ENCODE assay signal across 33 cellular contexts in the genomic region with DNA sequence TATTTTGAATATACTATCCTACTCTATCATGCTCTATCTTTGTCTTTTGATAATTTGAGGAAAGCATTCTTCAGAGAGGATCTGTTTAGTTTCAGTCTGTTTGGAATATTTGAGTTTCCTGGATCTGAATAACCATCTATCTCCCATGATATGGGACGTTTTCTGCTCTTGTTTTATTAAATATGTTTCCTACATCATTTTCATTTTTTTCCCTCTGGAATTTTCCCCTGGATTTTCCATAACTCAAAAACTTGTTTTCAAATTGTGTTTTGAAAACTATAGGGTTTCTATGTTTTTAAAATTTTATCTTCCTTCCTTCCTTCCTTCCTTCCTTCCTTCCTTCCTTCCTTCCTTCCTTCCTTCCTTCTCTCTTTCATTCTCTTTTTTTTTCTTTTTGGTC.
"Had no signal": no experiment of that assay in that cellular context is flagged by ENCODE, and none has a peak within 500 bp of the region (broad histone marks: within the 10 kb centered on the region; RNA-seq: fewer than 3 reads in every experiment).

No MANE protein-coding gene starts in this region.

- H3K4me3 Mint-ChIP-seq: activated B cell treated with CpG ODN at 0.5 μM for 24 hours; activated CD4-positive, alpha-beta memory T cell treated with anti-CD3 and anti-CD28 coated beads, Interleukin-2, amount 10 ng/mL, durations not matched to agents 7 days and 5 days; activated CD4-positive, alpha-beta T cell treated with anti-CD3 and anti-CD28 coated beads, Interleukin-2, amount 10 ng/mL, durations not matched to agents 24 days and 14 days; activated CD8-positive, alpha-beta memory T cell treated with anti-CD3 and anti-CD28 coated beads, Interleukin-2, amount 10 ng/mL, durations not matched to agents 7 days and 5 days; activated CD8-positive, alpha-beta T cell treated with anti-CD3 and anti-CD28 coated beads, Interleukin-2, amount 10 ng/mL, durations not matched to agents 7 days and 5 days; activated naive CD4-positive, alpha-beta T cell treated with anti-CD3 and anti-CD28 coated beads, Interleukin-2, amount 10 ng/mL, durations not matched to agents 7 days and 5 days; activated naive CD4-positive, alpha-beta T cell treated with anti-CD3 and anti-CD28 coated beads, Interleukin-2, amount 50 U/mL, for 24 hours; activated naive CD8-positive, alpha-beta T cell; activated naive CD8-positive, alpha-beta T cell treated with anti-CD3 and anti-CD28 coated beads, Interleukin-2, amount 10 ng/mL, durations not matched to agents 7 days and 5 days; activated naive CD8-positive, alpha-beta T cell treated with anti-CD3 and anti-CD28 coated beads, Interleukin-2, amount 50 U/mL, for 24 hours; activated T-cell treated with anti-CD3 and anti-CD28 coated beads, Interleukin-2, amount 50 U/mL, for 4 hours; brain; T-helper 1 cell treated with Interleukin-12 subunit alpha and Interleukin-12 subunit beta and Interleukin-4 antibody, amounts not matched to agents 30 μg/mL and 1 μg/mL, for 36 hours; T-helper 2 cell treated with Interferon-gamma antibody and Interleukin-4, amounts not matched to agents 5 μg/mL and 100 μg/mL, for 36 hours had no signal

- H3K9me3 ChIP-seq: ascending aorta had no signal

- H3K4me1 Mint-ChIP-seq: activated CD4-positive, alpha-beta memory T cell treated with anti-CD3 and anti-CD28 coated beads, Interleukin-2, amount 10 ng/mL, durations not matched to agents 7 days and 5 days; activated CD4-positive, alpha-beta T cell treated with anti-CD3 and anti-CD28 coated beads, Interleukin-2, amount 10 ng/mL, durations not matched to agents 24 days and 14 days; brain had no signal

- H3K4me3 ChIP-seq: ascending aorta, cardiac muscle cell had no signal

- H3K9me3 Mint-ChIP-seq: activated B cell treated with CpG ODN at 0.5 μM for 24 hours; activated CD4-positive, alpha-beta memory T cell treated with anti-CD3 and anti-CD28 coated beads, Interleukin-2, amount 10 ng/mL, durations not matched to agents 7 days and 5 days; activated CD4-positive, alpha-beta T cell treated with anti-CD3 and anti-CD28 coated beads, Interleukin-2, amount 10 ng/mL, durations not matched to agents 24 days and 14 days; activated naive CD4-positive, alpha-beta T cell treated with anti-CD3 and anti-CD28 coated beads, Interleukin-2, amount 50 U/mL, for 24 hours; activated naive CD8-positive, alpha-beta T cell treated with anti-CD3 and anti-CD28 coated beads, Interleukin-2, amount 50 U/mL, for 24 hours; activated T-cell treated with anti-CD3 and anti-CD28 coated beads, Interleukin-2, amount 50 U/mL, for 4 hours; activated T-helper 2 cell treated with anti-CD3 and anti-CD28 coated beads, Interferon-gamma antibody, Interleukin-2, Interleukin-4, amounts not matched to agents 10 μg/mL and 5 μg/mL and 100 μg/mL, durations not matched to agents 14 hours and 24 hours and 36 hours; T-helper 1 cell treated with Interleukin-12 subunit alpha and Interleukin-12 subunit beta and Interleukin-4 antibody, amounts not matched to agents 30 μg/mL and 1 μg/mL, for 36 hours; T-helper 2 cell treated with Interferon-gamma antibody and Interleukin-4, amounts not matched to agents 5 μg/mL and 100 μg/mL, for 36 hours had no signal

- H3K27ac Mint-ChIP-seq: activated B cell treated with CpG ODN at 0.5 μM for 24 hours; activated CD4-positive, alpha-beta memory T cell treated with anti-CD3 and anti-CD28 coated beads, Interleukin-2, amount 10 ng/mL, durations not matched to agents 7 days and 5 days; activated CD4-positive, alpha-beta T cell treated with anti-CD3 and anti-CD28 coated beads, Interleukin-2, amount 10 ng/mL, durations not matched to agents 24 days and 14 days; activated CD8-positive, alpha-beta memory T cell treated with anti-CD3 and anti-CD28 coated beads, Interleukin-2, amount 10 ng/mL, durations not matched to agents 7 days and 5 days; activated CD8-positive, alpha-beta T cell treated with anti-CD3 and anti-CD28 coated beads, Interleukin-2, amount 10 ng/mL, durations not matched to agents 7 days and 5 days; activated naive CD4-positive, alpha-beta T cell treated with anti-CD3 and anti-CD28 coated beads, Interleukin-2, amount 10 ng/mL, durations not matched to agents 7 days and 5 days; activated naive CD8-positive, alpha-beta T cell; activated naive CD8-positive, alpha-beta T cell treated with anti-CD3 and anti-CD28 coated beads, Interleukin-2, amount 10 ng/mL, durations not matched to agents 7 days and 5 days; activated naive CD8-positive, alpha-beta T cell treated with anti-CD3 and anti-CD28 coated beads, Interleukin-2, amount 50 U/mL, for 24 hours; activated T-helper 2 cell treated with anti-CD3 and anti-CD28 coated beads, Interferon-gamma antibody, Interleukin-2, Interleukin-4, amounts not matched to agents 10 μg/mL and 5 μg/mL and 100 μg/mL, durations not matched to agents 14 hours and 24 hours and 36 hours; brain; T-helper 1 cell treated with Interleukin-12 subunit alpha and Interleukin-12 subunit beta and Interleukin-4 antibody, amounts not matched to agents 30 μg/mL and 1 μg/mL, for 36 hours; T-helper 2 cell treated with Interferon-gamma antibody and Interleukin-4, amounts not matched to agents 5 μg/mL and 100 μg/mL, for 36 hours had no signal

- H3K27me3 Mint-ChIP-seq: activated naive CD4-positive, alpha-beta T cell treated with anti-CD3 and anti-CD28 coated beads, Interleukin-2, amount 50 U/mL, for 24 hours; activated naive CD8-positive, alpha-beta T cell; brain had no signal

- H3K36me3 Mint-ChIP-seq: activated CD8-positive, alpha-beta memory T cell treated with anti-CD3 and anti-CD28 coated beads, Interleukin-2, amount 10 ng/mL, durations not matched to agents 7 days and 5 days; activated naive CD4-positive, alpha-beta T cell treated with anti-CD3 and anti-CD28 coated beads, Interleukin-2, amount 10 ng/mL, durations not matched to agents 7 days and 5 days; activated naive CD4-positive, alpha-beta T cell treated with anti-CD3 and anti-CD28 coated beads, Interleukin-2, amount 50 U/mL, for 24 hours; activated naive CD8-positive, alpha-beta T cell; brain had no signal

- DNase-seq: activated B cell treated with CpG ODN at 0.5 μM for 24 hours; activated CD4-positive, alpha-beta memory T cell treated with anti-CD3 and anti-CD28 coated beads, Interleukin-2, amount 10 ng/mL, durations not matched to agents 7 days and 5 days; activated CD4-positive, alpha-beta T cell treated with anti-CD3 and anti-CD28 coated beads for 4 hours; activated CD4-positive, alpha-beta T cell treated with anti-CD3 and anti-CD28 coated beads, Interleukin-2, amount 10 ng/mL, durations not matched to agents 24 days and 14 days; activated CD4-positive, alpha-beta T cell treated with anti-CD3 and anti-CD28 coated beads, Interleukin-2, amount 50 U/mL, for 48 hours; activated CD4-positive, CD25-positive, alpha-beta regulatory T cell treated with anti-CD3 and anti-CD28 coated beads, Interleukin-2, amount 50 U/mL, for 72 hours; activated CD8-positive, alpha-beta memory T cell treated with anti-CD3 and anti-CD28 coated beads for 24 hours; activated CD8-positive, alpha-beta memory T cell treated with anti-CD3 and anti-CD28 coated beads, Interleukin-2, amount 10 ng/mL, durations not matched to agents 7 days and 5 days; activated CD8-positive, alpha-beta memory T cell treated with anti-CD3 and anti-CD28 coated beads, Interleukin-2, amount 50 U/mL, for 48 hours; activated CD8-positive, alpha-beta T cell treated with anti-CD3 and anti-CD28 coated beads, Interleukin-2, amount 10 ng/mL, durations not matched to agents 7 days and 5 days; activated effector memory CD4-positive, alpha-beta T cell treated with Interleukin-2 at 50 U/mL for 16 hours; activated gamma-delta T cell; activated naive CD4-positive, alpha-beta T cell treated with anti-CD3 and anti-CD28 coated beads, Interleukin-2, amount 10 ng/mL, durations not matched to agents 7 days and 5 days; activated naive CD4-positive, alpha-beta T cell treated with Interleukin-2 at 50 U/mL for 16 hours; activated naive CD8-positive, alpha-beta T cell treated with anti-CD3 and anti-CD28 coated beads, Interleukin-2, amount 10 ng/mL, durations not matched to agents 7 days and 5 days; activated naive CD8-positive, alpha-beta T cell treated with anti-CD3 and anti-CD28 coated beads, Interleukin-2, amount 50 U/mL, for 24 hours; activated T-cell treated with anti-CD3 and anti-CD28 coated beads, Interleukin-2, amount 50 U/mL, for 1 hour; activated T-cell treated with anti-CD3 and anti-CD28 coated beads, Interleukin-2, amount 50 U/mL, for 4 hours; amygdala; anterior cingulate cortex; caudate nucleus; T-helper 1 cell; T-helper 2 cell; T-helper 9 cell had no signal

- ATAC-seq: activated CD8-positive, alpha-beta memory T cell treated with anti-CD3 and anti-CD28 coated beads, Interleukin-2, amount 10 ng/mL, durations not matched to agents 7 days and 5 days; activated CD8-positive, alpha-beta T cell treated with anti-CD3 and anti-CD28 coated beads, Interleukin-2, amount 10 ng/mL, durations not matched to agents 7 days and 5 days; activated naive CD8-positive, alpha-beta T cell treated with anti-CD3 and anti-CD28 coated beads, Interleukin-2, amount 50 U/mL, for 24 hours; activated T-cell treated with anti-CD3 and anti-CD28 coated beads, Interleukin-2, amount 50 U/mL, for 4 hours had no signal

- H3K36me3 ChIP-seq: ascending aorta, cardiac muscle cell had no signal

- H3K27ac ChIP-seq: ascending aorta, cardiac muscle cell, VCaP had no signal
